19 cellular contexts compared by ENCODE assay signal in genomic region chr2:208175843-208176160, GRCh38. TPM values are rescaled to one million over a fixed set of nuclear protein-coding genes. Genes with fewer than 3 reads are reported as not detected.
DNase-seq lines count a peak whose midpoint lies in the region; ATAC-seq, FAIRE-seq and TF ChIP-seq lines count a peak whose summit lies in the region.
"Had no signal": no experiment of that assay in that cellular context is flagged by ENCODE, and none has a peak within 500 bp of the region (broad histone marks: within the 10 kb centered on the region; RNA-seq: fewer than 3 reads in every experiment).

No MANE protein-coding gene starts in this region.

- peak; percentile 71 for DNase-seq in NCI-H82 (lab: John Stamatoyannopoulos, UW)
- DNase-seq in NCI-H82 treated with DMSO at 0.1 percent for 48 hours (lab: John Stamatoyannopoulos, UW; ENCODE audit: unreplicated experiment), result no peak
- DNase-seq in foreskin melanocyte, result peak; percentile 30
- no peak for DNase-seq in thoracic aorta (ENCODE audit: low spot score)
- no peak for DNase-seq in GM12891 (ENCODE audit: insufficient read length, low spot score)
- no peak for DNase-seq in GOT3 (lab: John Stamatoyannopoulos, UW)
- no peak for DNase-seq in activated CD8-positive, alpha-beta memory T cell treated with anti-CD3 and anti-CD28 coated beads for 24 hours
- DNase-seq: cortex of kidney had no signal

- H3K27me3 ChIP-seq in thoracic aorta (replicated peaks; ENCODE audit: insufficient read depth), result no peaks in the 10 kb centered on the region
- H3K27me3 ChIP-seq: heart left ventricle, SJCRH30 had no signal

- H3K4me1 ChIP-seq in thoracic aorta (ENCODE audit: control insufficient read depth in 1 of 2, low read depth in 2 of 2), result no peaks in the 10 kb centered on the region
- H3K4me1 ChIP-seq: SJCRH30 had no signal

- no peak overlapping the region for H3K27ac ChIP-seq in thoracic aorta
- H3K27ac ChIP-seq: heart left ventricle, HL-60, SJCRH30 had no signal

- no peak for FAIRE-seq in GM12891 (lab: Jason Lieb, UNC)

- 0 out of 3 replicates have a peak, but pooled peaks have one; percentile 11 for ATAC-seq in SK-N-SH treated with all-trans-retinoic acid at 6 μM for 48 hours
- no peak for ATAC-seq in thoracic aorta (ENCODE audit: insufficient number of reproducible peaks, low FRiP score, low read depth)

- H3K9me3 ChIP-seq in thoracic aorta, result no peaks in the 10 kb centered on the region
- H3K9me3 ChIP-seq: heart left ventricle, SJCRH30 had no signal

- no peak for TF ChIP-seq CTCF in thoracic aorta (IDR thresholded peaks at IDR 0.05)

- TF ChIP-seq POLR2A in GM12891 (IDR thresholded peaks at IDR 0.05; ENCODE audit: low read depth, low read length), result no peak

- H3K4me3 ChIP-seq in thoracic aorta, result peak overlapping the region; percentile 11
- H3K4me3 ChIP-seq: heart left ventricle, SJCRH30 had no signal

- H3K36me3 ChIP-seq in thoracic aorta, result no peaks in the 10 kb centered on the region
- H3K36me3 ChIP-seq: heart left ventricle, SJCRH30 had no signal

TF ChIP-seq in SK-N-SH treated with all-trans-retinoic acid at 6 μM for 48 hours, 23 proteins besides CTCF, POLR2A, EP300 and RAD21 (continues in another document):
- TF ChIP-seq TSHZ2 (CRISPR knock-in tag; IDR thresholded peaks at IDR 0.05), result no peak
- no peak for TF ChIP-seq TOX (CRISPR knock-in tag; IDR thresholded peaks at IDR 0.05; ENCODE audit: borderline replicate concordance)
- TF ChIP-seq OSR1 (CRISPR knock-in tag; IDR thresholded peaks at IDR 0.05), result no peak
- no peak for TF ChIP-seq PATZ1 (CRISPR knock-in tag; IDR thresholded peaks at IDR 0.05; ENCODE audit: borderline replicate concordance)
- TF ChIP-seq CSDC2 (CRISPR knock-in tag; IDR thresholded peaks at IDR 0.05), result no peak
- TF ChIP-seq ZFP3 (CRISPR knock-in tag; IDR thresholded peaks at IDR 0.05), result no peak
- TF ChIP-seq ZNF70 (CRISPR knock-in tag; IDR thresholded peaks at IDR 0.05), result no peak
- TF ChIP-seq ZFP30 (CRISPR knock-in tag; IDR thresholded peaks at IDR 0.05), result no peak
- no peak for TF ChIP-seq GLIS3 (CRISPR knock-in tag; IDR thresholded peaks at IDR 0.05)
- no peak for TF ChIP-seq RARB (CRISPR knock-in tag; IDR thresholded peaks at IDR 0.05)

TF ChIP-seq in GM12891, 5 proteins besides CTCF, POLR2A, EP300 and RAD21:
- TF ChIP-seq SPI1 (IDR thresholded peaks at IDR 0.05; ENCODE audit: low read depth, low read length) (no peak), POLR2AphosphoS5 (IDR thresholded peaks at IDR 0.05; ENCODE audit: low read depth, low read length) (no peak), POU2F2 (IDR thresholded peaks at IDR 0.05; ENCODE audit: low read depth, low read length) (no peak)
TF ChIP-seq in GM12891: peak in this region for 0.

RNA-seq across cellular contexts. Expression of gene CRYGA, which starts 12.4 kb away (rescaled TPM):
- not detected for total RNA-seq in thoracic aorta
- polyA plus RNA-seq in GM12891 (2012; ENCODE audit: low read depth, missing spikeins), result not detected
- total RNA-seq: activated CD4-positive, alpha-beta memory T cell treated with anti-CD3 and anti-CD28 coated beads for 36 hours; heart left ventricle; left colon; natural killer cell; SJCRH30; subcutaneous adipose tissue; T-helper 2 cell treated with Interferon-gamma antibody and Interleukin-4, amounts not matched to agents 100 ng/mL and 5 ng/mL, for 36 hours; ureter had no signal
- polyA plus RNA-seq: heart left ventricle, IgD-negative memory B cell had no signal

RNA-seq across cellular contexts. Expression of gene C2orf80, which starts 14.0 kb away (rescaled TPM):
- total RNA-seq in thoracic aorta, result not detected
- not detected for polyA plus RNA-seq in GM12891 (2012; ENCODE audit: low read depth, missing spikeins)
- total RNA-seq: activated CD4-positive, alpha-beta memory T cell treated with anti-CD3 and anti-CD28 coated beads for 36 hours; heart left ventricle; left colon; natural killer cell; SJCRH30; subcutaneous adipose tissue; T-helper 2 cell treated with Interferon-gamma antibody and Interleukin-4, amounts not matched to agents 100 ng/mL and 5 ng/mL, for 36 hours; ureter had no signal
- polyA plus RNA-seq: heart left ventricle, IgD-negative memory B cell had no signal

RNA-seq across cellular contexts. Expression of gene CRYGB, which starts 29.8 kb away (rescaled TPM):
- not detected for total RNA-seq in thoracic aorta
- polyA plus RNA-seq in GM12891 (2012; ENCODE audit: low read depth, missing spikeins), result not detected
- total RNA-seq: activated CD4-positive, alpha-beta memory T cell treated with anti-CD3 and anti-CD28 coated beads for 36 hours; heart left ventricle; left colon; natural killer cell; SJCRH30; subcutaneous adipose tissue; T-helper 2 cell treated with Interferon-gamma antibody and Interleukin-4, amounts not matched to agents 100 ng/mL and 5 ng/mL, for 36 hours; ureter had no signal
- polyA plus RNA-seq: heart left ventricle, IgD-negative memory B cell had no signal

RNA-seq across cellular contexts. Expression of gene CRYGC, which starts 46.2 kb away (rescaled TPM):
- not detected for total RNA-seq in thoracic aorta
- not detected for polyA plus RNA-seq in GM12891 (2012; ENCODE audit: low read depth, missing spikeins)
- total RNA-seq: activated CD4-positive, alpha-beta memory T cell treated with anti-CD3 and anti-CD28 coated beads for 36 hours; heart left ventricle; left colon; natural killer cell; SJCRH30; subcutaneous adipose tissue; T-helper 2 cell treated with Interferon-gamma antibody and Interleukin-4, amounts not matched to agents 100 ng/mL and 5 ng/mL, for 36 hours; ureter had no signal
- polyA plus RNA-seq: heart left ventricle, IgD-negative memory B cell had no signal

RNA-seq across cellular contexts. Expression of gene CRYGD, which starts 51.5 kb away (rescaled TPM):
- not detected for total RNA-seq in thoracic aorta
- polyA plus RNA-seq in GM12891 (2012; ENCODE audit: low read depth, missing spikeins), result not detected
- total RNA-seq: activated CD4-positive, alpha-beta memory T cell treated with anti-CD3 and anti-CD28 coated beads for 36 hours; heart left ventricle; left colon; natural killer cell; SJCRH30; subcutaneous adipose tissue; T-helper 2 cell treated with Interferon-gamma antibody and Interleukin-4, amounts not matched to agents 100 ng/mL and 5 ng/mL, for 36 hours; ureter had no signal
- polyA plus RNA-seq: heart left ventricle, IgD-negative memory B cell had no signal

Comparison
In these comparisons a context has a peak if more than half of its experiments do, and no peak if none do; other contexts are left out.
1. DNase-seq: peak in NCI-H82 (single experiment) and foreskin melanocyte (single experiment); none in NCI-H82 treated with DMSO at 0.1 percent for 48 hours (single experiment), thoracic aorta (single experiment), GM12891 (single experiment), GOT3 (single experiment) and activated CD8-positive, alpha-beta memory T cell treated with anti-CD3 and anti-CD28 coated beads for 24 hours (single experiment).